In genomic region chr7:33760146-33760545, GRCh38 we compare ENCODE assay signal across 26 cellular contexts.
"Had no signal": no experiment of that assay in that cellular context is flagged by ENCODE, and none has a peak within 500 bp of the region (broad histone marks: within the 10 kb centered on the region; RNA-seq: fewer than 3 reads in every experiment).

No MANE protein-coding gene starts in this region.

- H3K36me3 Mint-ChIP-seq: activated CD4-positive, alpha-beta memory T cell treated with anti-CD3 and anti-CD28 coated beads for 36 hours; activated CD8-positive, alpha-beta memory T cell treated with anti-CD3 and anti-CD28 coated beads, Interleukin-2, amount 10 ng/mL, durations not matched to agents 7 days and 5 days; activated naive CD4-positive, alpha-beta T cell treated with anti-CD3 and anti-CD28 coated beads, Interleukin-2, amount 10 ng/mL, durations not matched to agents 7 days and 5 days; activated naive CD4-positive, alpha-beta T cell treated with anti-CD3 and anti-CD28 coated beads, Interleukin-2, amount 50 U/mL, for 72 hours; activated naive CD8-positive, alpha-beta T cell treated with anti-CD3 and anti-CD28 coated beads, Interleukin-2, amount 10 ng/mL, durations not matched to agents 7 days and 5 days; brain had no signal

- H3K9me3 Mint-ChIP-seq: activated CD4-positive, alpha-beta memory T cell treated with anti-CD3 and anti-CD28 coated beads for 36 hours; activated CD4-positive, alpha-beta T cell treated with anti-CD3 and anti-CD28 coated beads, Interleukin-2, amount 10 ng/mL, durations not matched to agents 24 days and 14 days; activated naive CD4-positive, alpha-beta T cell treated with anti-CD3 and anti-CD28 coated beads, Interleukin-2, amount 10 ng/mL, durations not matched to agents 7 days and 5 days; activated naive CD4-positive, alpha-beta T cell treated with anti-CD3 and anti-CD28 coated beads, Interleukin-2, amount 50 U/mL, for 72 hours; activated naive CD8-positive, alpha-beta T cell treated with anti-CD3 and anti-CD28 coated beads, Interleukin-2, amount 10 ng/mL, durations not matched to agents 7 days and 5 days; activated T-cell treated with anti-CD3 and anti-CD28 coated beads, Interleukin-2, amount 50 U/mL, for 24 hours; activated T-cell treated with anti-CD3 and anti-CD28 coated beads, Interleukin-2, amount 50 U/mL, for 72 hours; brain; central memory CD8-positive, alpha-beta T cell; dendritic cell treated with granulocyte-macrophage colony-stimulating factor and Interleukin-4, amounts not matched to agents 40 ng/mL and 50 ng/mL, for 4 days had no signal

- ATAC-seq: activated CD4-positive, alpha-beta T cell treated with anti-CD3 and anti-CD28 coated beads for 36 hours; activated CD8-positive, alpha-beta memory T cell treated with anti-CD3 and anti-CD28 coated beads, Interleukin-2, amount 10 ng/mL, durations not matched to agents 7 days and 5 days; activated CD8-positive, alpha-beta T cell treated with anti-CD3 and anti-CD28 coated beads, Interleukin-2, amount 10 ng/mL, durations not matched to agents 7 days and 5 days; activated T-cell treated with anti-CD3 and anti-CD28 coated beads, Interleukin-2, amount 50 U/mL, for 72 hours; foreskin keratinocyte; gastroesophageal sphincter had no signal

- H3K27me3 Mint-ChIP-seq: activated CD4-positive, alpha-beta memory T cell treated with anti-CD3 and anti-CD28 coated beads for 36 hours; activated CD4-positive, alpha-beta T cell treated with anti-CD3 and anti-CD28 coated beads for 36 hours; activated CD4-positive, alpha-beta T cell treated with anti-CD3 and anti-CD28 coated beads, Interleukin-2, amount 10 ng/mL, durations not matched to agents 24 days and 14 days; activated naive CD4-positive, alpha-beta T cell treated with anti-CD3 and anti-CD28 coated beads, Interleukin-2, amount 10 ng/mL, durations not matched to agents 7 days and 5 days; activated naive CD8-positive, alpha-beta T cell treated with anti-CD3 and anti-CD28 coated beads, Interleukin-2, amount 10 ng/mL, durations not matched to agents 7 days and 5 days; activated T-cell treated with anti-CD3 and anti-CD28 coated beads, Interleukin-2, amount 50 U/mL, for 24 hours; brain; central memory CD8-positive, alpha-beta T cell; dendritic cell treated with granulocyte-macrophage colony-stimulating factor and Interleukin-4, amounts not matched to agents 40 ng/mL and 50 ng/mL, for 4 days had no signal

- H3K4me1 Mint-ChIP-seq: activated CD4-positive, alpha-beta T cell treated with anti-CD3 and anti-CD28 coated beads for 36 hours; activated CD4-positive, alpha-beta T cell treated with anti-CD3 and anti-CD28 coated beads, Interleukin-2, amount 10 ng/mL, durations not matched to agents 24 days and 14 days; activated CD8-positive, alpha-beta memory T cell treated with anti-CD3 and anti-CD28 coated beads, Interleukin-2, amount 10 ng/mL, durations not matched to agents 7 days and 5 days; activated naive CD4-positive, alpha-beta T cell treated with anti-CD3 and anti-CD28 coated beads, Interleukin-2, amount 10 ng/mL, durations not matched to agents 7 days and 5 days; activated naive CD8-positive, alpha-beta T cell treated with anti-CD3 and anti-CD28 coated beads, Interleukin-2, amount 10 ng/mL, durations not matched to agents 7 days and 5 days had no signal

- H3K4me3 Mint-ChIP-seq: activated CD4-positive, alpha-beta memory T cell treated with anti-CD3 and anti-CD28 coated beads for 36 hours; activated CD4-positive, alpha-beta T cell treated with anti-CD3 and anti-CD28 coated beads for 36 hours; activated CD4-positive, alpha-beta T cell treated with anti-CD3 and anti-CD28 coated beads, Interleukin-2, amount 10 ng/mL, durations not matched to agents 24 days and 14 days; activated CD8-positive, alpha-beta memory T cell treated with anti-CD3 and anti-CD28 coated beads, Interleukin-2, amount 10 ng/mL, durations not matched to agents 7 days and 5 days; activated CD8-positive, alpha-beta T cell treated with anti-CD3 and anti-CD28 coated beads, Interleukin-2, amount 10 ng/mL, durations not matched to agents 7 days and 5 days; activated naive CD4-positive, alpha-beta T cell treated with anti-CD3 and anti-CD28 coated beads, Interleukin-2, amount 10 ng/mL, durations not matched to agents 7 days and 5 days; activated naive CD8-positive, alpha-beta T cell treated with anti-CD3 and anti-CD28 coated beads, Interleukin-2, amount 10 ng/mL, durations not matched to agents 7 days and 5 days; activated T-cell treated with anti-CD3 and anti-CD28 coated beads, Interleukin-2, amount 50 U/mL, for 24 hours; activated T-cell treated with anti-CD3 and anti-CD28 coated beads, Interleukin-2, amount 50 U/mL, for 72 hours; brain; central memory CD8-positive, alpha-beta T cell; dendritic cell treated with granulocyte-macrophage colony-stimulating factor and Interleukin-4, amounts not matched to agents 40 ng/mL and 50 ng/mL, for 4 days had no signal

- H3K27ac Mint-ChIP-seq: activated CD4-positive, alpha-beta memory T cell treated with anti-CD3 and anti-CD28 coated beads for 36 hours; activated CD4-positive, alpha-beta T cell treated with anti-CD3 and anti-CD28 coated beads for 36 hours; activated CD4-positive, alpha-beta T cell treated with anti-CD3 and anti-CD28 coated beads, Interleukin-2, amount 10 ng/mL, durations not matched to agents 24 days and 14 days; activated CD8-positive, alpha-beta memory T cell treated with anti-CD3 and anti-CD28 coated beads, Interleukin-2, amount 10 ng/mL, durations not matched to agents 7 days and 5 days; activated CD8-positive, alpha-beta T cell treated with anti-CD3 and anti-CD28 coated beads, Interleukin-2, amount 10 ng/mL, durations not matched to agents 7 days and 5 days; activated naive CD4-positive, alpha-beta T cell treated with anti-CD3 and anti-CD28 coated beads, Interleukin-2, amount 10 ng/mL, durations not matched to agents 7 days and 5 days; activated naive CD4-positive, alpha-beta T cell treated with anti-CD3 and anti-CD28 coated beads, Interleukin-2, amount 50 U/mL, for 72 hours; activated naive CD8-positive, alpha-beta T cell treated with anti-CD3 and anti-CD28 coated beads, Interleukin-2, amount 10 ng/mL, durations not matched to agents 7 days and 5 days; activated T-cell treated with anti-CD3 and anti-CD28 coated beads, Interleukin-2, amount 50 U/mL, for 24 hours; activated T-cell treated with anti-CD3 and anti-CD28 coated beads, Interleukin-2, amount 50 U/mL, for 72 hours; brain; dendritic cell treated with granulocyte-macrophage colony-stimulating factor and Interleukin-4, amounts not matched to agents 40 ng/mL and 50 ng/mL, for 4 days had no signal

- DNase-seq: activated CD4-positive, alpha-beta memory T cell treated with anti-CD3 and anti-CD28 coated beads for 36 hours; activated CD4-positive, alpha-beta T cell treated with anti-CD3 and anti-CD28 coated beads for 36 hours; activated CD4-positive, alpha-beta T cell treated with anti-CD3 and anti-CD28 coated beads, Interleukin-2, amount 10 ng/mL, durations not matched to agents 24 days and 14 days; activated CD4-positive, CD25-positive, alpha-beta regulatory T cell; activated CD4-positive, CD25-positive, alpha-beta regulatory T cell treated with anti-CD3 and anti-CD28 coated beads, Interleukin-2, amount 50 U/mL, for 72 hours; activated CD8-positive, alpha-beta memory T cell treated with anti-CD3 and anti-CD28 coated beads, Interleukin-2, amount 10 ng/mL, durations not matched to agents 7 days and 5 days; activated CD8-positive, alpha-beta memory T cell treated with anti-CD3 and anti-CD28 coated beads, Interleukin-2, amount 50 U/mL, for 4 hours; activated CD8-positive, alpha-beta T cell treated with anti-CD3 and anti-CD28 coated beads, Interleukin-2, amount 10 ng/mL, durations not matched to agents 7 days and 5 days; activated gamma-delta T cell; activated naive CD4-positive, alpha-beta T cell; activated naive CD4-positive, alpha-beta T cell treated with anti-CD3 and anti-CD28 coated beads, Interleukin-2, amount 10 ng/mL, durations not matched to agents 7 days and 5 days; activated naive CD8-positive, alpha-beta T cell treated with anti-CD3 and anti-CD28 coated beads, Interleukin-2, amount 10 ng/mL, durations not matched to agents 7 days and 5 days; activated T-cell treated with anti-CD3 and anti-CD28 coated beads for 4 hours; activated T-cell treated with anti-CD3 and anti-CD28 coated beads, Interleukin-2, amount 50 U/mL, for 24 hours; activated T-cell treated with anti-CD3 and anti-CD28 coated beads, Interleukin-2, amount 50 U/mL, for 72 hours; dorsolateral prefrontal cortex; effector memory CD4-positive, alpha-beta T cell; erythroblast; foreskin keratinocyte; head of caudate nucleus; T-helper 2 cell had no signal
